In the genomic region with DNA sequence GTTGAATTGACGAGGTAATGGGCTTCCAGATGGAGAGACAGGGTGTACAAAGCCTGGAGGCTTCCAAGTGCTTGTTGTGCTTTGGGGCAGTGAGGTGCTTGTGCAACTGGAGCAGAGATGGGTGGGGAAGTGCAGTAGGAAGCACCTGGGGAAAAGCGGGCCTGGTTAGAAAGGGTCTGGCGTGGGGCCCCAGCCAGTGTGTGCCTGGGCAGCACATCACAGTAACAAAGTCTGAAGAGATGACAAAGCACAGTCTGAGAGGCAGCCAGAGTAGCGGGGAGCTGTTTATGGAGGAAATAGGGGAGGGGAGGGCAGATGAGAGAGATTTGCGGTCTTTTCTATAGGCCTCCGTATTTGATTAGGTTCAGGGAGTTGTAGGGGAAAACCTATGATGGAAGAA, we compare ENCODE assay signal across 1 cellular context.
TF ChIP-seq lines count a peak whose summit lies in the region.

No MANE protein-coding gene starts in this region.

TF ChIP-seq in H1, 55 proteins besides CTCF, POLR2A, EP300 and RAD21:
- TF ChIP-seq, protein P1, sequence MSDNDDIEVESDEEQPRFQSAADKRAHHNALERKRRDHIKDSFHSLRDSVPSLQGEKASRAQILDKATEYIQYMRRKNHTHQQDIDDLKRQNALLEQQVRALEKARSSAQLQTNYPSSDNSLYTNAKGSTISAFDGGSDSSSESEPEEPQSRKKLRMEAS (IDR thresholded peaks at IDR 0.05), result no peak
- no peak for TF ChIP-seq POU5F1 (IDR thresholded peaks at IDR 0.05; ENCODE audit: low read depth, low read length)
- TF ChIP-seq SRF (IDR thresholded peaks at IDR 0.05; ENCODE audit: low read depth, low read length), result no peak
- TF ChIP-seq ASH2L (IDR thresholded peaks at IDR 0.05; ENCODE audit: low read length), result no peak
- no peak for TF ChIP-seq CBX8 (IDR thresholded peaks at IDR 0.05; ENCODE audit: borderline replicate concordance, low read depth, low read length)
- TF ChIP-seq TBP (IDR thresholded peaks at IDR 0.05; ENCODE audit: low read depth, low read length), result no peak
- TF ChIP-seq EGR1 (IDR thresholded peaks at IDR 0.05; ENCODE audit: borderline replicate concordance, low read depth, low read length), result no peak
- no peak for TF ChIP-seq CHD1 (IDR thresholded peaks at IDR 0.05; ENCODE audit: low read depth, low read length)
- no peak for TF ChIP-seq MAFK (IDR thresholded peaks at IDR 0.05; ENCODE audit: low read depth, low read length)
- TF ChIP-seq CBX5 (IDR thresholded peaks at IDR 0.05; ENCODE audit: low read depth, low read length), result no peak
- no peak for TF ChIP-seq FOSL1 (IDR thresholded peaks at IDR 0.05; ENCODE audit: insufficient read depth, low read depth, low read length)
- TF ChIP-seq KDM5A (IDR thresholded peaks at IDR 0.05; ENCODE audit: low read length), result no peak
- TF ChIP-seq BCL11A (IDR thresholded peaks at IDR 0.05; ENCODE audit: low read depth in 2 of 2, low read length in 2 of 2), result no peak
- TF ChIP-seq KDM1A (IDR thresholded peaks at IDR 0.05; ENCODE audit: borderline replicate concordance, low read length), result no peak
